ENCODE assay signal across 26 cellular contexts in the genomic region with DNA sequence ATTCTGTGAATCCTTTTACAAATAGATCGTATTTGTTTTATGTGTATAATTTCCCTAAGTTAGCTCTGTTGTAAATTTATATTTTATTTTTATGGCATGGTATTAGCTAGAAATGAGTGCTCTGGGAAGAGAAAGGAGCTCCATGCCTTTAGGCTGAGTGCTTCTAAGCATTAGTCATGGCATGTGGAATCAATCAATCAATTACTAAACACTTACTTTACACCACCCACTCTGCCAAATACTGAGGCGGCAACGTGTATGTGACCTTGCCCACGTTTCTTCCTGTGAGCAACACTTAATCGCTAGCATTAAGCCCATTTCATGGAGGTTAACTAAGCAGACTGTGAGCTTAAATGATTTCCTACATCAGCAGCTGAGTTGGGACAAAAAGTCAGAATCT. TPM values are rescaled to one million over a fixed set of nuclear protein-coding genes. Genes with fewer than 3 reads are reported as not detected.
A peak's percentile ranks its signal among the peaks of the same experiment; 100 is the strongest.
DNase-seq lines count a peak whose midpoint lies in the region; ATAC-seq, FAIRE-seq and TF ChIP-seq lines count a peak whose summit lies in the region.
"Had no signal": no experiment of that assay in that cellular context is flagged by ENCODE, and none has a peak within 500 bp of the region (broad histone marks: within the 10 kb centered on the region; RNA-seq: fewer than 3 reads in every experiment).

No MANE protein-coding gene starts in this region.

- H2BK20ac ChIP-seq in H1 (ENCODE audit: low read length): no peak overlapping the region

- H3K27me3 ChIP-seq in H1 (replicated peaks in 1 of 4; ENCODE audit: control insufficient read depth in 3 of 4, extremely low read depth in 1 of 4, insufficient read depth in 3 of 4, low read length in 3 of 4): no peaks in the 10 kb centered on the region
- H3K27me3 ChIP-seq: vagina had no signal

- no peaks in the 10 kb centered on the region for H3K9me3 ChIP-seq in H1 (ENCODE audit: insufficient read depth in 2 of 2, low read depth in 1 of 2, low read length in 1 of 2)
- H3K9me3 ChIP-seq: vagina had no signal

- no peak for TF ChIP-seq CTCF in H1 (IDR thresholded peaks at IDR 0.05; ENCODE audit: control extremely low read depth in 1 of 3, insufficient read depth in 1 of 3, low read depth in 1 of 3, low read length in 3 of 3)

- H3K4me3 ChIP-seq in H1 (ENCODE audit: extremely low read depth in 1 of 4, insufficient read depth in 2 of 4, low read depth in 3 of 4, low read length in 4 of 4): no peak overlapping the region
- H3K4me3 ChIP-seq in skeletal muscle cell (ENCODE audit: low read depth, low read length): no peak overlapping the region
- H3K4me3 ChIP-seq: vagina had no signal

- H3K4ac ChIP-seq in H1 (replicated peaks; ENCODE audit: insufficient read length, low read depth, low read length): no peak overlapping the region

- CTCF ChIA-PET in H1 (lab: Charles Lee; ENCODE audit: partially characterized antibody): interaction anchor here (1.2 to 1.6 kb wide), 3 partner anchors 21 to 48 kb away, joined by 3 to 8 read pairs (median 5); partner anchors contain the start of gene MAP1LC3C

- no peak overlapping the region for H4K91ac ChIP-seq in H1 (replicated peaks; ENCODE audit: insufficient read length, low read length)

- H4K20me1 ChIP-seq in H1 (replicated peaks in 1 of 2; ENCODE audit: control insufficient read depth in 1 of 2, insufficient read depth in 2 of 2, low read length in 2 of 2): no peaks in the 10 kb centered on the region

- no peaks in the 10 kb centered on the region for H3K36me3 ChIP-seq in H1 (ENCODE audit: control insufficient read depth in 2 of 4, insufficient read depth in 4 of 4, low read length in 3 of 4)
- H3K36me3 ChIP-seq: vagina had no signal

- no peaks in the 10 kb centered on the region for H3K79me2 ChIP-seq in H1 (ENCODE audit: control insufficient read depth in 1 of 2, insufficient read depth in 2 of 2, low read length in 2 of 2)
- H3K79me2 ChIP-seq: parathyroid adenoma had no signal

- no peak overlapping the region for H2BK120ac ChIP-seq in H1 (replicated peaks; ENCODE audit: low read depth, low read length)

- H2BK15ac ChIP-seq in H1 (ENCODE audit: low read length): no peak overlapping the region

- TF ChIP-seq EP300 in H1 (IDR thresholded peaks at IDR 0.05; ENCODE audit: borderline replicate concordance in 1 of 2, low read depth in 2 of 2, low read length in 2 of 2): no peak

- H3K56ac ChIP-seq in H1 (replicated peaks; ENCODE audit: insufficient read length, low read depth, low read length): no peak overlapping the region

- H4K8ac ChIP-seq in H1 (ENCODE audit: extremely low read depth, insufficient read depth, low read length): no peak overlapping the region

- no peak overlapping the region for H4K5ac ChIP-seq in H1 (ENCODE audit: insufficient read length, low read depth, low read length)

- TF ChIP-seq POLR2A in H1 (IDR thresholded peaks at IDR 0.05; ENCODE audit: control extremely low read depth in 1 of 2, low read depth in 2 of 2, low read length in 2 of 2): no peak

- H2AFZ ChIP-seq in H1 (ENCODE audit: low read length): peak overlapping the region; percentile 27; the same call in 1 of the 2 replicates
- H2AFZ ChIP-seq: parathyroid adenoma had no signal

- no peak overlapping the region for H2BK5ac ChIP-seq in H1 (ENCODE audit: low read depth, low read length)

- POLR2A ChIA-PET in H1 (lab: Charles Lee; ENCODE audit: partially characterized antibody): no interaction called here

- TF ChIP-seq RAD21 in H1 (IDR thresholded peaks at IDR 0.05 in 1 of 2, conservative IDR thresholded peaks at IDR 0.05 in 1 of 2; ENCODE audit: low read depth in 2 of 2, low read length in 2 of 2): no peak

- no peaks in the 10 kb centered on the region for H3K79me1 ChIP-seq in H1 (ENCODE audit: low read depth, low read length)

- 96% methylated on average over 5 of the region's 5 CpGs; no CpG with 5 or more reads in 1 of the 2 experiments for WGBS in H1 (ENCODE audit: extremely low coverage in 1 of 2, insufficient coverage in 1 of 2, insufficient read length in 1 of 2, insufficient replicate concordance in 2 of 2, low coverage in 1 of 2, low lambda C conversion rate in 2 of 2, missing lambda C conversion rate in 1 of 2), 2 experiments

- DNase-seq in EH (ENCODE audit: low read depth): peak; percentile 56
- peak; percentile 99 for DNase-seq in RKO (ENCODE audit: low spot score)
- no peak for DNase-seq in H1 (ENCODE audit: low read depth in 1 of 2, low spot score in 2 of 2)
- peak; percentile 59 for DNase-seq in skeletal muscle cell (ENCODE audit: low read depth)
- no peak for DNase-seq in NCI-H526 (lab: John Stamatoyannopoulos, UW)
- DNase-seq: activated CD4-positive, CD25-positive, alpha-beta regulatory T cell; activated naive CD8-positive, alpha-beta T cell treated with anti-CD3 and anti-CD28 coated beads, Interleukin-2, amount 10 ng/mL, durations not matched to agents 7 days and 5 days; GOT3; islet precursor cell; KG1; naive thymus-derived CD8-positive, alpha-beta T cell; NCI-H1092; NCI-H2081; NCI-H524; SIG-M5; small intestine; stimulated activated CD4-positive, alpha-beta T cell treated with anti-CD3 and anti-CD28 coated beads, Interleukin-4, amount 100 ng/mL, for 4 hours had no signal

- H3K4me2 ChIP-seq in H1 (ENCODE audit: insufficient read depth in 1 of 2, low read depth in 2 of 2, low read length in 2 of 2): no peak overlapping the region

- FAIRE-seq in H1 (lab: Jason Lieb, UNC): no peak
- FAIRE-seq: small intestine had no signal

- no peak overlapping the region for H3K14ac ChIP-seq in H1 (ENCODE audit: insufficient read length)

- no peak overlapping the region for H3K27ac ChIP-seq in H1 (ENCODE audit: low read depth, low read length)
- H3K27ac ChIP-seq: C4-2B, parathyroid adenoma, vagina had no signal

- ATAC-seq in GM21576 (IDR thresholded peaks at IDR 0.05; ENCODE audit: unreplicated experiment) (no peak), HG03175 (IDR thresholded peaks at IDR 0.05; ENCODE audit: unreplicated experiment) (no peak)
- ATAC-seq: naive thymus-derived CD8-positive, alpha-beta T cell had no signal

- no peak overlapping the region for H3K9ac ChIP-seq in H1 (replicated peaks in 1 of 4; ENCODE audit: extremely low read depth in 1 of 4, low read depth in 3 of 4, low read length in 3 of 4)
- H3K9ac ChIP-seq: parathyroid adenoma had no signal

- no peak overlapping the region for H3K23ac ChIP-seq in H1 (ENCODE audit: insufficient read length)

- no peaks in the 10 kb centered on the region for H3K4me1 ChIP-seq in H1 (replicated peaks in 1 of 4; ENCODE audit: control insufficient read depth in 3 of 4, insufficient read depth in 4 of 4, low read length in 3 of 4)
- H3K4me1 ChIP-seq: parathyroid adenoma, vagina had no signal

- H3K23me2 ChIP-seq in H1 (ENCODE audit: low read depth, low read length): no peaks in the 10 kb centered on the region

- H3K18ac ChIP-seq in H1 (ENCODE audit: extremely low read depth, low read length): no peak overlapping the region

- H2AK5ac ChIP-seq in H1 (ENCODE audit: low read depth, low read length): no peak overlapping the region

- H2BK12ac ChIP-seq in H1 (ENCODE audit: low read depth, low read length): no peak overlapping the region

TF ChIP-seq in H1, 55 proteins besides CTCF, POLR2A, EP300 and RAD21:
- TF ChIP-seq, protein P1, sequence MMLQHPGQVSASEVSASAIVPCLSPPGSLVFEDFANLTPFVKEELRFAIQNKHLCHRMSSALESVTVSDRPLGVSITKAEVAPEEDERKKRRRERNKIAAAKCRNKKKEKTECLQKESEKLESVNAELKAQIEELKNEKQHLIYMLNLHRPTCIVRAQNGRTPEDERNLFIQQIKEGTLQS (IDR thresholded peaks at IDR 0.05; ENCODE audit: insufficient read depth, low read depth, low read length): no peak
- TF ChIP-seq USF2 (IDR thresholded peaks at IDR 0.05; ENCODE audit: low read length) (no peak), POU5F1 (IDR thresholded peaks at IDR 0.05; ENCODE audit: low read depth, low read length) (no peak), SIN3A (conservative IDR thresholded peaks at IDR 0.05 in 1 of 2, IDR thresholded peaks at IDR 0.05 in 1 of 2; ENCODE audit: low read depth in 1 of 2, low read length in 2 of 2) (no peak), HDAC2 (IDR thresholded peaks at IDR 0.05; ENCODE audit: borderline replicate concordance in 1 of 2, low read depth in 2 of 2, low read length in 2 of 2) (no peak), CHD1 (IDR thresholded peaks at IDR 0.05; ENCODE audit: low read depth, low read length) (no peak), BCL11A (IDR thresholded peaks at IDR 0.05; ENCODE audit: low read depth in 2 of 2, low read length in 2 of 2) (no peak)

RNA-seq across cellular contexts. Expression of gene BECN2, which starts 7.2 kb away (rescaled TPM):
- total RNA-seq in H1 (2021; fragmentation: NEBNext Ultra II Directional; extraction: Animal tissue kit (Norgen Biotek cat#: 25700)): not detected in 2 replicates
- not detected in 2 replicates for polyA plus RNA-seq in H1 (2011; rRNA removed)
- not detected for polyA plus RNA-seq in H1 (2011; cell fraction: cytosol; rRNA removed)
- not detected for polyA plus RNA-seq in H1 (2011; cell fraction: nucleus; rRNA removed)
- polyA plus RNA-seq in H1 (2012, experiment 1 of 2): not detected in 4 replicates
- polyA plus RNA-seq in H1 (2012, experiment 2 of 2): not detected
- polyA plus RNA-seq in H1 (2013, experiment 1 of 2): not detected
- polyA plus RNA-seq in H1 (2013, experiment 2 of 2): not detected
- polyA minus RNA-seq in H1 (2011; rRNA and poly(A)+ RNA removed): not detected in 2 replicates
- polyA minus RNA-seq in H1 (2011; cell fraction: cytosol; rRNA and poly(A)+ RNA removed): not detected
- not detected for polyA minus RNA-seq in H1 (2011; cell fraction: nucleus; rRNA and poly(A)+ RNA removed)
- total RNA-seq: activated CD8-positive, alpha-beta memory T cell treated with anti-CD3 and anti-CD28 coated beads for 36 hours; activated naive CD8-positive, alpha-beta T cell treated with anti-CD3 and anti-CD28 coated beads, Interleukin-2, amount 10 ng/mL, durations not matched to agents 7 days and 5 days; dermis microvascular lymphatic vessel endothelial cell; naive thymus-derived CD8-positive, alpha-beta T cell; T-helper 2 cell treated with Interferon-gamma antibody and Interleukin-4, amounts not matched to agents 100 ng/mL and 5 ng/mL, for 36 hours; vagina had no signal
- polyA plus RNA-seq: esophagus; naive thymus-derived CD8-positive, alpha-beta T cell; small intestine had no signal

RNA-seq across cellular contexts. Expression of gene MAP1LC3C, which starts 48.5 kb away (rescaled TPM):
- 1.7 and 2.1 TPM in 2 replicates for total RNA-seq in H1 (2021; fragmentation: NEBNext Ultra II Directional; extraction: Animal tissue kit (Norgen Biotek cat#: 25700))
- polyA plus RNA-seq in H1 (2011; rRNA removed): 2.3 and 3.2 TPM in 2 replicates
- 3.3 TPM for polyA plus RNA-seq in H1 (2011; cell fraction: cytosol; rRNA removed)
- 1.5 TPM for polyA plus RNA-seq in H1 (2011; cell fraction: nucleus; rRNA removed)
- polyA plus RNA-seq in H1 (2012, experiment 1 of 2): 2.2 to 3.0 TPM (median 2.6 TPM) in 4 replicates
- polyA plus RNA-seq in H1 (2012, experiment 2 of 2): 1.9 TPM
- 0.59 TPM for polyA plus RNA-seq in H1 (2013, experiment 1 of 2)
- polyA plus RNA-seq in H1 (2013, experiment 2 of 2): 0.48 TPM
- polyA minus RNA-seq in H1 (2011; rRNA and poly(A)+ RNA removed): 2.6 and 3.5 TPM in 2 replicates
- 1.3 TPM for polyA minus RNA-seq in H1 (2011; cell fraction: cytosol; rRNA and poly(A)+ RNA removed)
- polyA minus RNA-seq in H1 (2011; cell fraction: nucleus; rRNA and poly(A)+ RNA removed): 0.90 TPM
- total RNA-seq: activated CD8-positive, alpha-beta memory T cell treated with anti-CD3 and anti-CD28 coated beads for 36 hours; activated naive CD8-positive, alpha-beta T cell treated with anti-CD3 and anti-CD28 coated beads, Interleukin-2, amount 10 ng/mL, durations not matched to agents 7 days and 5 days; naive thymus-derived CD8-positive, alpha-beta T cell; T-helper 2 cell treated with Interferon-gamma antibody and Interleukin-4, amounts not matched to agents 100 ng/mL and 5 ng/mL, for 36 hours had no signal
- polyA plus RNA-seq: naive thymus-derived CD8-positive, alpha-beta T cell had no signal

Comparison
In these comparisons a context has a peak if more than half of its experiments do, and no peak if none do; other contexts are left out.
1. DNase-seq: peak in EH (single experiment), RKO (single experiment) and skeletal muscle cell (single experiment); none in H1 (0 of 2) and NCI-H526 (0 of 2).